22 cellular contexts compared by ENCODE assay signal in the genomic region with DNA sequence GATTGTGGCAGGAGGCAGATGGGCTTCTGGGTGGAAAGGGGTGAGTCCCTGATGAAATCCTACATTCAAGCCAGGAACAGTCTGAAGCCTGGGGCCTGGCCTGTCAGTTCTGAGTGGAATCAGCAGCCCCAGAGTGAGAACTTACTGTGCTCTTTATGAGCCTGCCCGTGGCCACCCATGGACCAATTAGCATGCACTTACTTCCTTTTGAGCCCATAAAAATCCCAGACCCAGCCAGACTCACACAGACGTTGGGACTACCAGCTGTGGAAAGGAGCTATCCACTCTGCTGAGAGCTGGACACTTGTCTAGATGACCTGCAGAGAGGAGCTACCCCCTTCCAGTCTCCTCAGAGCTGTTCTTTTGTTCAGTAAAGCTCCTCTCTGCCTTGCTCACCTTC.
A peak's percentile ranks its signal among the peaks of the same experiment; 100 is the strongest.
DNase-seq lines count a peak whose midpoint lies in the region; ATAC-seq and TF ChIP-seq lines count a peak whose summit lies in the region.
"Had no signal": no experiment of that assay in that cellular context is flagged by ENCODE, and none has a peak within 500 bp of the region (broad histone marks: within the 10 kb centered on the region; RNA-seq: fewer than 3 reads in every experiment).

No MANE protein-coding gene starts in this region.

- peaks cover 26 to 51% (median 39%) of the 10 kb centered on the region in 3 donors for H3K36me3 Mint-ChIP-seq in immature natural killer cell

- H4K8ac ChIP-seq in neuronal stem cell (ENCODE audit: low read depth, low read length) (no peak overlapping the region), mesenchymal stem cell (ENCODE audit: low read length) (no peak overlapping the region)

- H3K23ac ChIP-seq in neuronal stem cell (ENCODE audit: low read depth, low read length, poor library complexity) (peak overlapping the region; percentile 81), mesenchymal stem cell (ENCODE audit: low read length in 2 of 2) (no peak overlapping the region)

- no peak for TF ChIP-seq CTCF in HEK293 (tag by site-specific recombination; IDR thresholded peaks at IDR 0.05)

- POLR2A ChIA-PET in HEK293 (lab: Yijun Ruan, JAX): no interaction called here

- H3K4me3 ChIP-seq in HEK293 (ENCODE audit: low read depth, low read length): no peak overlapping the region
- H3K4me3 ChIP-seq in neuronal stem cell (ENCODE audit: low read length in 2 of 2): no peak overlapping the region
- H3K4me3 ChIP-seq in mesenchymal stem cell (ENCODE audit: insufficient read depth in 1 of 2, low read depth in 1 of 2, low read length in 2 of 2): no peak overlapping the region
- H3K4me3 ChIP-seq: A549; BLaER1 treated with 17β-estradiol and CSF1 and Interleukin-3, amounts not matched to agents 10 nM and 100 nM; GM12878; GM23338 had no signal

- peak; percentile 67 for DNase-seq in islet precursor cell
- no peak for DNase-seq in neuronal stem cell (ENCODE audit: low spot score)
- no peak for DNase-seq in immature natural killer cell
- no peak for DNase-seq in mesenchymal stem cell
- DNase-seq: 8988T; ACHN; AML-193; BE2C; CD4-positive, alpha-beta T cell; CD8-positive, alpha-beta memory T cell; DMS 273 treated with DMSO at 0.1 percent for 48 hours; DMS79; EL; GDM1; HCEC 1CT had no signal

- no peak overlapping the region for H3K4me3 Mint-ChIP-seq in immature natural killer cell
- H3K4me3 Mint-ChIP-seq: CD14-positive monocyte; CD4-positive, alpha-beta T cell; CD8-positive, alpha-beta memory T cell; GM23338 had no signal

- CTCF ChIA-PET in HEK293 (lab: Yijun Ruan, JAX): no interaction called here

- H3K9me3 Mint-ChIP-seq in immature natural killer cell: peaks cover 0 to 1% (median 0%) of the 10 kb centered on the region in 6 donors
- H3K9me3 Mint-ChIP-seq: GM23338 had no signal

- H3K4me1 Mint-ChIP-seq in immature natural killer cell: no peaks in the 10 kb centered on the region
- H3K4me1 Mint-ChIP-seq: CD14-positive monocyte, GM23338 had no signal

- no peak overlapping the region for H2BK12ac ChIP-seq in neuronal stem cell (ENCODE audit: low read length)
- no peak overlapping the region for H2BK12ac ChIP-seq in mesenchymal stem cell (ENCODE audit: low read length in 2 of 2)

- H3K27me3 Mint-ChIP-seq in immature natural killer cell (ENCODE audit: low read depth in 3 of 3): peaks cover 0 to 3% (median 3%) of the 10 kb centered on the region in 3 donors
- H3K27me3 Mint-ChIP-seq: CD4-positive, alpha-beta T cell; CD8-positive, alpha-beta memory T cell had no signal

- H4K91ac ChIP-seq in neuronal stem cell (ENCODE audit: low read depth, low read length, poor library complexity): no peak overlapping the region
- no peak overlapping the region for H4K91ac ChIP-seq in mesenchymal stem cell (ENCODE audit: low read length)

- H3K27ac ChIP-seq in HEK293 (ENCODE audit: extremely low read depth, low read depth, low read length): no peak overlapping the region
- H3K27ac ChIP-seq in neuronal stem cell (replicated peaks; ENCODE audit: low read length): no peak overlapping the region
- no peak overlapping the region for H3K27ac ChIP-seq in mesenchymal stem cell (ENCODE audit: low read length, poor library complexity, severe bottlenecking)
- H3K27ac ChIP-seq: A549; BLaER1 treated with 17β-estradiol and CSF1 and Interleukin-3, amounts not matched to agents 10 nM and 100 nM had no signal

- WGBS in neuronal stem cell (ENCODE audit: extremely low coverage in 2 of 2, insufficient read length in 2 of 2, insufficient replicate concordance in 1 of 2), 2 donors: no CpG with 5 or more reads among the region's 2 CpGs
- WGBS in mesenchymal stem cell: 13% methylated on average over 2 of the region's 2 CpGs

- H3K27ac Mint-ChIP-seq in immature natural killer cell: no peak overlapping the region
- H3K27ac Mint-ChIP-seq: CD14-positive monocyte; CD4-positive, alpha-beta T cell; CD8-positive, alpha-beta memory T cell; GM23338 had no signal

- H2AK5ac ChIP-seq in neuronal stem cell (ENCODE audit: low read depth, low read length) (no peak overlapping the region), mesenchymal stem cell (ENCODE audit: low read length, severe bottlenecking) (no peak overlapping the region)

- no peak overlapping the region for H2BK120ac ChIP-seq in neuronal stem cell (ENCODE audit: low read depth, low read length)
- no peak overlapping the region for H2BK120ac ChIP-seq in mesenchymal stem cell (ENCODE audit: low read depth, low read length)

- H3K9ac ChIP-seq in neuronal stem cell (ENCODE audit: low read depth, low read length, poor library complexity) (no peak overlapping the region), mesenchymal stem cell (ENCODE audit: low read length) (no peak overlapping the region)
- H3K9ac ChIP-seq: BLaER1 treated with 17β-estradiol and CSF1 and Interleukin-3, amounts not matched to agents 10 nM and 100 nM had no signal

- H2AFZ ChIP-seq in neuronal stem cell (ENCODE audit: low read length) (no peak overlapping the region), mesenchymal stem cell (ENCODE audit: low read depth, low read length) (no peak overlapping the region)
- H2AFZ ChIP-seq: GM23338 had no signal

- H3K18ac ChIP-seq in neuronal stem cell (ENCODE audit: low read length): no peak overlapping the region
- no peak overlapping the region for H3K18ac ChIP-seq in mesenchymal stem cell (ENCODE audit: low read depth in 1 of 2, low read length in 2 of 2)

- H3K27me3 ChIP-seq in neuronal stem cell (ENCODE audit: control insufficient read depth in 3 of 3, insufficient read depth in 3 of 3, low read depth in 1 of 3, low read length in 3 of 3) (no peaks in the 10 kb centered on the region), mesenchymal stem cell (ENCODE audit: control insufficient read depth in 1 of 2, insufficient read depth in 1 of 2, low read length in 2 of 2) (no peaks in the 10 kb centered on the region)
- H3K27me3 ChIP-seq: BE2C; BLaER1 treated with 17β-estradiol and CSF1 and Interleukin-3, amounts not matched to agents 10 nM and 100 nM had no signal

- H3K14ac ChIP-seq in neuronal stem cell (ENCODE audit: low read length) (peak overlapping the region; percentile 59), mesenchymal stem cell (ENCODE audit: low read length in 2 of 2) (no peak overlapping the region)

- no peak for ATAC-seq in HG03565 (IDR thresholded peaks at IDR 0.05; ENCODE audit: unreplicated experiment)
- ATAC-seq: A549, GM12878, GM23338 had no signal

- no peak overlapping the region for H2BK15ac ChIP-seq in neuronal stem cell (ENCODE audit: low read length)
- H2BK15ac ChIP-seq in mesenchymal stem cell (ENCODE audit: low read depth, poor library complexity, severe bottlenecking): no peak overlapping the region

- H3K79me1 ChIP-seq in neuronal stem cell (ENCODE audit: low read depth, low read length) (peaks cover 2% of the 10 kb centered on the region), mesenchymal stem cell (replicated peaks; ENCODE audit: low read length, poor library complexity, severe bottlenecking) (peaks cover 9% of the 10 kb centered on the region)

- H3K36me3 ChIP-seq in HEK293 (ENCODE audit: control insufficient read depth in 2 of 2, insufficient read depth in 1 of 2, low read length in 2 of 2): peaks cover 5 to 28% of the 10 kb centered on the region in 2 experiments; a peak in 2 of 3 replicates
- peaks cover 1 to 24% of the 10 kb centered on the region in 2 donors for H3K36me3 ChIP-seq in neuronal stem cell (replicated peaks in 1 of 2; ENCODE audit: control insufficient read depth in 2 of 2, insufficient read depth in 2 of 2, low read length in 2 of 2)
- peaks cover 30% of the 10 kb centered on the region in 2 experiments for H3K36me3 ChIP-seq in mesenchymal stem cell (ENCODE audit: control insufficient read depth in 1 of 2, insufficient read depth in 2 of 2, low read depth in 1 of 2, low read length in 2 of 2)

- H2BK5ac ChIP-seq in neuronal stem cell (ENCODE audit: low read length): no peak overlapping the region
- H2BK5ac ChIP-seq in mesenchymal stem cell (ENCODE audit: low read depth, low read length, poor library complexity, severe bottlenecking): no peak overlapping the region

- H3K9me3 ChIP-seq in HEK293 (ENCODE audit: control insufficient read depth, insufficient read depth, low read depth, low read length) (no peaks in the 10 kb centered on the region), neuronal stem cell (replicated peaks in 1 of 2; ENCODE audit: control insufficient read depth in 2 of 2, insufficient read depth in 1 of 2, low read depth in 1 of 2, low read length in 2 of 2) (no peaks in the 10 kb centered on the region), mesenchymal stem cell (ENCODE audit: control insufficient read depth, low read length) (peaks cover 8% of the 10 kb centered on the region)
- H3K9me3 ChIP-seq: BE2C had no signal

- no peak overlapping the region for H3K4ac ChIP-seq in neuronal stem cell (ENCODE audit: low read length)
- no peak overlapping the region for H3K4ac ChIP-seq in mesenchymal stem cell (ENCODE audit: low read depth in 1 of 2, low read length in 2 of 2)

- H3K4me1 ChIP-seq in HEK293 (ENCODE audit: control insufficient read depth, insufficient read depth, low read length): no peaks in the 10 kb centered on the region
- no peaks in the 10 kb centered on the region for H3K4me1 ChIP-seq in neuronal stem cell (ENCODE audit: control insufficient read depth in 2 of 2, insufficient read depth in 1 of 2, low read depth in 1 of 2, low read length in 2 of 2)
- H3K4me1 ChIP-seq in mesenchymal stem cell (ENCODE audit: control insufficient read depth, insufficient read depth, low read depth, low read length): no peaks in the 10 kb centered on the region
- H3K4me1 ChIP-seq: A549; BE2C; BLaER1 treated with 17β-estradiol and CSF1 and Interleukin-3, amounts not matched to agents 10 nM and 100 nM had no signal

- H3K4me2 ChIP-seq in neuronal stem cell (ENCODE audit: insufficient read depth, low read length, poor library complexity, severe bottlenecking): no peak overlapping the region
- no peak overlapping the region for H3K4me2 ChIP-seq in mesenchymal stem cell (ENCODE audit: low read length, poor library complexity, severe bottlenecking)
- H3K4me2 ChIP-seq: A549; BLaER1 treated with 17β-estradiol and CSF1 and Interleukin-3, amounts not matched to agents 10 nM and 100 nM; GM23338 had no signal

TF ChIP-seq in HEK293, 187 proteins besides CTCF, POLR2A, EP300 and RAD21:
- TF ChIP-seq GLIS1 (tag by site-specific recombination; IDR thresholded peaks at IDR 0.05): no peak
- no peak for TF ChIP-seq ZNF704 (tag by site-specific recombination; IDR thresholded peaks at IDR 0.05)
- TF ChIP-seq ZIC2 (tag by site-specific recombination; IDR thresholded peaks at IDR 0.05): peak; percentile 40
